Comparison of ENCODE assay signal across 14 cellular contexts in genomic region chr3:45861043-45861846, GRCh38.
DNase-seq lines count a peak whose midpoint lies in the region; ATAC-seq lines count a peak whose summit lies in the region.
"Had no signal": no experiment of that assay in that cellular context is flagged by ENCODE, and none has a peak within 500 bp of the region (broad histone marks: within the 10 kb centered on the region; RNA-seq: fewer than 3 reads in every experiment).

No MANE protein-coding gene starts in this region.

- peaks cover 16% of the 10 kb centered on the region for H3K27me3 Mint-ChIP-seq in memory B cell

- no peak overlapping the region for H3K4me3 Mint-ChIP-seq in memory B cell

- peak overlapping the region; percentile 46 for H3K27ac Mint-ChIP-seq in memory B cell

- H3K9me3 Mint-ChIP-seq in memory B cell = peaks cover 12% of the 10 kb centered on the region

- ATAC-seq in activated CD4-positive, CD25-positive, alpha-beta regulatory T cell treated with anti-CD3 and anti-CD28 coated beads, Interleukin-2, amount 50 U/mL, for 24 hours = peak; percentile 74 to 76
- ATAC-seq in GM21447 (IDR thresholded peaks at IDR 0.05; ENCODE audit: unreplicated experiment) (peak; percentile 63), HG03460 (IDR thresholded peaks at IDR 0.05; ENCODE audit: unreplicated experiment) (peak; percentile 59), memory B cell (ENCODE audit: low read depth) (no peak)

- peaks cover 23% of the 10 kb centered on the region for H3K4me1 Mint-ChIP-seq in memory B cell

- no peak for DNase-seq in activated CD4-positive, CD25-positive, alpha-beta regulatory T cell treated with anti-CD3 and anti-CD28 coated beads, Interleukin-2, amount 50 U/mL, for 72 hours
- no peak for DNase-seq in memory B cell (ENCODE audit: low spot score in 2 of 2)
- DNase-seq in Kasumi-1 (lab: John Stamatoyannopoulos, UW) = no peak
- no peak for DNase-seq in GM03348 (ENCODE audit: low spot score)
- no peak for DNase-seq in COLO668 (lab: John Stamatoyannopoulos, UW; ENCODE audit: unreplicated experiment)
- DNase-seq: activated gamma-delta T cell treated with Interleukin-2 at 50 U/mL for 16 hours, midbrain, NCI-H524, Right ventricle myocardium superior, testis, WERI-Rb-1 had no signal

- H3K36me3 Mint-ChIP-seq in memory B cell = peaks cover 11% of the 10 kb centered on the region
